In genomic region chr10:22765660-22766547, GRCh38 we compare ENCODE assay signal across 14 cellular contexts. TPM values are rescaled to one million over a fixed set of nuclear protein-coding genes. Genes with fewer than 3 reads are reported as not detected.
DNase-seq lines count a peak whose midpoint lies in the region; ATAC-seq, FAIRE-seq and TF ChIP-seq lines count a peak whose summit lies in the region.
"Had no signal": no experiment of that assay in that cellular context is flagged by ENCODE, and none has a peak within 500 bp of the region (broad histone marks: within the 10 kb centered on the region; RNA-seq: fewer than 3 reads in every experiment).

No MANE protein-coding gene starts in this region.

- no peaks in the 10 kb centered on the region for H3K79me2 ChIP-seq in PC-3 (ENCODE audit: low read length)

- H3K4me1 Mint-ChIP-seq in memory B cell: peaks cover 36% of the 10 kb centered on the region
- H3K4me1 Mint-ChIP-seq: endodermal cell had no signal

- no peak for TF ChIP-seq POLR2A in suprapubic skin (IDR thresholded peaks at IDR 0.05)

- POLR2A ChIA-PET in PC-3 (lab: Charles Lee; ENCODE audit: unreplicated experiment): no interaction called here

- no peaks in the 10 kb centered on the region for H3K27me3 Mint-ChIP-seq in memory B cell

- TF ChIP-seq CTCF in PC-3 (conservative IDR thresholded peaks at IDR 0.05; ENCODE audit: low read depth, low read length) (no peak), D721Med (IDR thresholded peaks at IDR 0.05; ENCODE audit: insufficient read depth, missing control alignments) (no peak), suprapubic skin (IDR thresholded peaks at IDR 0.05) (no peak)

- 86% methylated on average over 6 of the region's 6 CpGs for WGBS in suprapubic skin

- H3K4me1 ChIP-seq in PC-3 (ENCODE audit: insufficient read depth, low read length) (no peaks in the 10 kb centered on the region), suprapubic skin (peaks cover 23% of the 10 kb centered on the region)

- no peak overlapping the region for H2AFZ ChIP-seq in PC-3 (ENCODE audit: low read length)

- ATAC-seq in GM18858 (IDR thresholded peaks at IDR 0.05; ENCODE audit: unreplicated experiment) (peak; percentile 85), GM21619 (IDR thresholded peaks at IDR 0.05; ENCODE audit: unreplicated experiment) (peak; percentile 57), HG03565 (IDR thresholded peaks at IDR 0.05; ENCODE audit: unreplicated experiment) (peak; percentile 71), memory B cell (ENCODE audit: low read depth) (peak; percentile 86), PC-3 (no peak)
- ATAC-seq: stimulated activated naive CD8-positive, alpha-beta T cell treated with anti-CD3 and anti-CD28 coated beads, Interleukin-15, amount 100 ng/mL, for 72 hours had no signal

- no peak for TF ChIP-seq EP300 in suprapubic skin (IDR thresholded peaks at IDR 0.05)

- H3F3A ChIP-seq in PC-3 (ENCODE audit: low read length, unreplicated experiment): no peaks in the 10 kb centered on the region

- no TSS peak for BruUV-seq in PC-3 (replicated peaks; lab: Mats Ljungman, UMichigan)

- peak overlapping the region; percentile 6 for H3K4me3 Mint-ChIP-seq in memory B cell
- H3K4me3 Mint-ChIP-seq: endodermal cell; stimulated activated naive CD8-positive, alpha-beta T cell treated with anti-CD3 and anti-CD28 coated beads, Interleukin-15, amount 100 ng/mL, for 72 hours; T-helper 1 cell treated with Interleukin-12 subunit alpha and Interleukin-12 subunit beta and Interleukin-4 antibody, amounts not matched to agents 30 μg/mL and 1 μg/mL, for 36 hours had no signal

- no peak overlapping the region for H3K27ac ChIP-seq in PC-3 (ENCODE audit: low read length)
- no peak overlapping the region for H3K27ac ChIP-seq in suprapubic skin

- peak overlapping the region; percentile 84 for H3K27ac Mint-ChIP-seq in memory B cell
- H3K27ac Mint-ChIP-seq: endodermal cell; stimulated activated naive CD8-positive, alpha-beta T cell treated with anti-CD3 and anti-CD28 coated beads, Interleukin-15, amount 100 ng/mL, for 72 hours; T-helper 1 cell treated with Interleukin-12 subunit alpha and Interleukin-12 subunit beta and Interleukin-4 antibody, amounts not matched to agents 30 μg/mL and 1 μg/mL, for 36 hours had no signal

- H3K27me3 ChIP-seq in PC-3 (ENCODE audit: low read length) (no peaks in the 10 kb centered on the region), suprapubic skin (no peaks in the 10 kb centered on the region)

- H3K9me3 Mint-ChIP-seq in memory B cell: peaks cover 5% of the 10 kb centered on the region

- H3K9me3 ChIP-seq in PC-3 (ENCODE audit: low read length): no peaks in the 10 kb centered on the region
- no peaks in the 10 kb centered on the region for H3K9me3 ChIP-seq in suprapubic skin

- H3K4me3 ChIP-seq in PC-3 (ENCODE audit: low read length): no peak overlapping the region
- H3K4me3 ChIP-seq in suprapubic skin: no peak overlapping the region

- H3K36me3 Mint-ChIP-seq in memory B cell: peaks cover 2% of the 10 kb centered on the region

- H3K36me3 ChIP-seq in PC-3 (ENCODE audit: low read depth, low read length) (no peaks in the 10 kb centered on the region), suprapubic skin (no peaks in the 10 kb centered on the region)

- CTCF ChIA-PET in PC-3 (lab: Charles Lee): no interaction called here

- no peaks in the 10 kb centered on the region for H3K9me2 ChIP-seq in PC-3 (replicated peaks; ENCODE audit: low read length)

- no peak for FAIRE-seq in D721Med (lab: Jason Lieb, UNC)
- FAIRE-seq: keratinocyte had no signal

- H3K4me2 ChIP-seq in PC-3 (ENCODE audit: low read length): no peak overlapping the region

- intact Hi-C loops in PC-3 (cut with micrococcal nuclease): no loop called here

- no peaks in the 10 kb centered on the region for H4K20me1 ChIP-seq in PC-3 (ENCODE audit: low read length)

- H3K9ac ChIP-seq in PC-3 (ENCODE audit: low read length): no peak overlapping the region

- DNase-seq in memory B cell (ENCODE audit: low spot score in 2 of 2): peak in 1 of 2 donors; percentile 27
- DNase-seq in PC-3: no peak
- DNase-seq in glomerular visceral epithelial cell (ENCODE audit: extremely low spot score): no peak
- DNase-seq in D721Med (ENCODE audit: insufficient read length, low spot score): no peak
- DNase-seq in suprapubic skin (ENCODE audit: low spot score in 2 of 2): no peak
- DNase-seq: activated effector memory CD4-positive, alpha-beta T cell treated with anti-CD3 and anti-CD28 coated beads, Interleukin-2, amount 50 U/mL, for 16 hours; DMS79; endodermal cell; stimulated activated naive CD8-positive, alpha-beta T cell treated with anti-CD3 and anti-CD28 coated beads, Interleukin-15, amount 100 ng/mL, for 72 hours had no signal

RNA-seq across cellular contexts. Expression of gene PIP4K2A, which starts 51.5 kb away (rescaled TPM):
- total RNA-seq in PC-3 (2014; rRNA removed) (20.2 and 22.6 TPM in 2 replicates), suprapubic skin (10 to 100 TPM in 2 of 4 donors, 1 to 10 TPM in 2; 7.4 to 60.3 (median 9.9) TPM)
